In genomic region chr4:107036602-107037151, GRCh38 we compare ENCODE assay signal across 8 cellular contexts. TPM values are rescaled to one million over a fixed set of nuclear protein-coding genes. Genes with fewer than 3 reads are reported as not detected.
A peak's percentile ranks its signal among the peaks of the same experiment; 100 is the strongest.
DNase-seq lines count a peak whose midpoint lies in the region; ATAC-seq and TF ChIP-seq lines count a peak whose summit lies in the region.
"Had no signal": no experiment of that assay in that cellular context is flagged by ENCODE, and none has a peak within 500 bp of the region (broad histone marks: within the 10 kb centered on the region; RNA-seq: fewer than 3 reads in every experiment).

No MANE protein-coding gene starts in this region.

- H3K27ac ChIP-seq in HEK293 (ENCODE audit: extremely low read depth, low read depth, low read length) (no peak overlapping the region), skin epidermis (peak overlapping the region in 2 of 21 experiments; percentile 2 to 21)

- in situ Hi-C loops in HAP-1 (cut with MboI; ENCODE audit: low sequenced_read_pairs): no loop called here

- no peaks in the 10 kb centered on the region for H3K9me3 ChIP-seq in HEK293 (ENCODE audit: control insufficient read depth, insufficient read depth, low read depth, low read length)
- H3K9me3 ChIP-seq in HAP-1: no peaks in the 10 kb centered on the region

- ATAC-seq in GM21447 (IDR thresholded peaks at IDR 0.05; ENCODE audit: unreplicated experiment): no peak
- no peak for ATAC-seq in GM21526 (IDR thresholded peaks at IDR 0.05; ENCODE audit: low FRiP score, unreplicated experiment)

- peak overlapping the region; percentile 93 for H3K4me3 Mint-ChIP-seq in glutamatergic neuron (ENCODE audit: unreplicated experiment)

- peaks cover 9% of the 10 kb centered on the region for H3K27me3 Mint-ChIP-seq in glutamatergic neuron (ENCODE audit: unreplicated experiment)

- no peaks in the 10 kb centered on the region for H3K36me3 ChIP-seq in HEK293 (ENCODE audit: control insufficient read depth in 2 of 2, insufficient read depth in 1 of 2, low read length in 2 of 2)
- no peaks in the 10 kb centered on the region for H3K36me3 ChIP-seq in HAP-1 (replicated peaks)

- H3K27ac Mint-ChIP-seq in glutamatergic neuron (ENCODE audit: unreplicated experiment): no peak overlapping the region

- H3K27me3 ChIP-seq in HAP-1 (ENCODE audit: low read depth): peaks cover 53% of the 10 kb centered on the region

- TF ChIP-seq CTCF in HEK293 (tag by site-specific recombination; IDR thresholded peaks at IDR 0.05) (no peak), WI38 (IDR thresholded peaks at IDR 0.05; ENCODE audit: low read depth, low read length) (no peak), glutamatergic neuron (IDR thresholded peaks at IDR 0.05; ENCODE audit: partially characterized antibody, unreplicated experiment) (no peak)

- no peaks in the 10 kb centered on the region for H3K4me1 ChIP-seq in HEK293 (ENCODE audit: control insufficient read depth, insufficient read depth, low read length)
- no peaks in the 10 kb centered on the region for H3K4me1 ChIP-seq in HAP-1

- CTCF ChIA-PET in HEK293 (lab: Yijun Ruan, JAX): interaction anchor here (0.6 to 2.0 kb wide), 8 partner anchors 15 to 1567 kb away, joined by 3 to 8 read pairs (median 4); no protein-coding TSS in a partner anchor

- H3K4me1 Mint-ChIP-seq in glutamatergic neuron (ENCODE audit: low read depth, unreplicated experiment): peaks cover 9% of the 10 kb centered on the region

- no peaks in the 10 kb centered on the region for H3K36me3 Mint-ChIP-seq in glutamatergic neuron (ENCODE audit: unreplicated experiment)

- POLR2A ChIA-PET in HEK293 (lab: Yijun Ruan, JAX): no interaction called here

- DNase-seq in glutamatergic neuron: peak; percentile 14
- DNase-seq in HAP-1 (ENCODE audit: low spot score in 2 of 2): no peak
- DNase-seq: NCI-H446 had no signal

- H3K4me3 ChIP-seq in HEK293 (ENCODE audit: low read depth, low read length) (peak overlapping the region; percentile 33), WI38 (ENCODE audit: low read depth, low read length) (peak overlapping the region; percentile 57), skin epidermis (peak overlapping the region in 6 of 7 experiments; percentile 14 to 36 (median 28)), HAP-1 (no peak overlapping the region)

- peaks cover 5% of the 10 kb centered on the region for H3K9me3 Mint-ChIP-seq in glutamatergic neuron (ENCODE audit: unreplicated experiment)

TF ChIP-seq in HEK293, 187 proteins besides CTCF, POLR2A, EP300 and RAD21:
- no peak for TF ChIP-seq ZNF341 (tag by site-specific recombination; IDR thresholded peaks at IDR 0.05; ENCODE audit: low read depth)
- peak; percentile 20; the same call in 1 of the 2 replicates for TF ChIP-seq GLIS2 (tag by site-specific recombination; IDR thresholded peaks at IDR 0.05)
- no peak for TF ChIP-seq ZNF302 (tag by site-specific recombination; IDR thresholded peaks at IDR 0.05; ENCODE audit: low read depth)
- no peak for TF ChIP-seq ZBTB10 (tag by site-specific recombination; IDR thresholded peaks at IDR 0.05)
- no peak for TF ChIP-seq ZNF701 (tag by site-specific recombination; IDR thresholded peaks at IDR 0.05)
- no peak for TF ChIP-seq ZNF449 (tag by site-specific recombination; IDR thresholded peaks at IDR 0.05)
- peak; percentile 52 for TF ChIP-seq PRDM10 (tag by site-specific recombination; IDR thresholded peaks at IDR 0.05)
- peak; percentile 50 for TF ChIP-seq GLIS1 (tag by site-specific recombination; IDR thresholded peaks at IDR 0.05)

RNA-seq across cellular contexts. Expression of gene DKK2, which starts 0.6 kb away (rescaled TPM):
- total RNA-seq in glutamatergic neuron (ENCODE audit: unreplicated experiment): not detected
